ENCODE assay signal across 23 cellular contexts in the genomic region with DNA sequence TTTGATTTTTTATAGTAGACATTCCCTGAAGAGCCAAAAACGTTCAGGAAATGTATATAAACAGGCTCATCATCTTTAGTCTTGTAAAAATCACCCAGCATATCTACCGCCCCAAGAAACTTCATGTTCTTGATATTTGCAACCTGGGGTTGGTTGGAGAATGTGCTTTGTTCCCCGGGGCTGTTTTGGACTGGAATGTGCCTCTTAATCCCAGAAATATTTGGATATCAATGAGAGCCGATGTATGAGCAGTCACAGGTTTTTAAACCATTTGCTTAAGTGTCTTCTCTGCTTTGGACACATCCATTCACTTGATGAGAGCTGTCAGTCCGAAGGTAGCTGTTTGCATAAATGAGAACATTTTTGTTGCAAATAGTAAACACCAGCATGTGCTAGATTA.
"Had no signal": no experiment of that assay in that cellular context is flagged by ENCODE, and none has a peak within 500 bp of the region (broad histone marks: within the 10 kb centered on the region; RNA-seq: fewer than 3 reads in every experiment).

No MANE protein-coding gene starts in this region.

- DNase-seq: activated CD4-positive, alpha-beta memory T cell treated with anti-CD3 and anti-CD28 coated beads for 36 hours; activated CD4-positive, alpha-beta T cell treated with anti-CD3 and anti-CD28 coated beads for 36 hours; activated naive CD8-positive, alpha-beta T cell treated with anti-CD3 and anti-CD28 coated beads for 36 hours; amygdala; body of pancreas; effector memory CD8-positive, alpha-beta T cell; foreskin fibroblast; head of caudate nucleus; kidney; mucosa of descending colon; naive B cell; pancreas; right lobe of liver; small intestine; stimulated activated CD4-positive, alpha-beta T cell treated with anti-CD3 and anti-CD28 coated beads, Interleukin-15, amount 100 ng/mL, for 24 hours; stimulated activated CD4-positive, alpha-beta T cell treated with anti-CD3 and anti-CD28 coated beads, Interleukin-2, amount 100 ng/mL, for 48 hours; T-helper 2 cell; transverse colon; WERI-Rb-1 had no signal

- H3K36me3 ChIP-seq: pancreas, right lobe of liver, transverse colon, vagina, WERI-Rb-1 had no signal

- H3K27ac ChIP-seq: body of pancreas, epithelial cell of prostate, pancreas, right lobe of liver, transverse colon, vagina, WERI-Rb-1 had no signal

- H3K27me3 Mint-ChIP-seq: activated CD4-positive, alpha-beta memory T cell treated with anti-CD3 and anti-CD28 coated beads for 36 hours; activated CD4-positive, alpha-beta T cell treated with anti-CD3 and anti-CD28 coated beads for 36 hours; activated naive CD8-positive, alpha-beta T cell treated with anti-CD3 and anti-CD28 coated beads for 36 hours; effector memory CD8-positive, alpha-beta T cell; naive B cell; stimulated activated naive CD8-positive, alpha-beta T cell treated with anti-CD3 and anti-CD28 coated beads, Interleukin-15, Interleukin-2, amounts not matched to agents 100 ng/mL and 50 ng/mL, for 24 hours had no signal

- H3K27me3 ChIP-seq: body of pancreas, pancreas, right lobe of liver, transverse colon, vagina had no signal

- ATAC-seq: activated CD4-positive, alpha-beta T cell treated with anti-CD3 and anti-CD28 coated beads for 36 hours; body of pancreas; effector memory CD8-positive, alpha-beta T cell; left lobe of liver; mucosa of descending colon; pancreas; right lobe of liver had no signal

- H3K4me1 ChIP-seq: body of pancreas, pancreas, right lobe of liver, transverse colon, vagina had no signal

- H3K4me1 Mint-ChIP-seq: activated CD4-positive, alpha-beta T cell treated with anti-CD3 and anti-CD28 coated beads for 36 hours; activated naive CD8-positive, alpha-beta T cell treated with anti-CD3 and anti-CD28 coated beads for 36 hours; naive B cell had no signal

- H3K9me3 ChIP-seq: body of pancreas, mucosa of descending colon, pancreas, right lobe of liver, transverse colon, vagina had no signal

- H3K4me3 ChIP-seq: body of pancreas, mucosa of descending colon, pancreas, right lobe of liver, transverse colon, vagina had no signal

- H3K9me3 Mint-ChIP-seq: stimulated activated naive CD8-positive, alpha-beta T cell treated with anti-CD3 and anti-CD28 coated beads, Interleukin-15, Interleukin-2, amounts not matched to agents 100 ng/mL and 50 ng/mL, for 24 hours had no signal

- H3K36me3 Mint-ChIP-seq: activated CD4-positive, alpha-beta memory T cell treated with anti-CD3 and anti-CD28 coated beads for 36 hours; activated naive CD8-positive, alpha-beta T cell treated with anti-CD3 and anti-CD28 coated beads for 36 hours; naive B cell had no signal

- H3K27ac Mint-ChIP-seq: activated CD4-positive, alpha-beta memory T cell treated with anti-CD3 and anti-CD28 coated beads for 36 hours; activated CD4-positive, alpha-beta T cell treated with anti-CD3 and anti-CD28 coated beads for 36 hours; activated naive CD8-positive, alpha-beta T cell treated with anti-CD3 and anti-CD28 coated beads for 36 hours; effector memory CD8-positive, alpha-beta T cell; stimulated activated naive CD8-positive, alpha-beta T cell treated with anti-CD3 and anti-CD28 coated beads, Interleukin-15, Interleukin-2, amounts not matched to agents 100 ng/mL and 50 ng/mL, for 24 hours had no signal

- H3K4me3 Mint-ChIP-seq: activated CD4-positive, alpha-beta memory T cell treated with anti-CD3 and anti-CD28 coated beads for 36 hours; activated CD4-positive, alpha-beta T cell treated with anti-CD3 and anti-CD28 coated beads for 36 hours; activated naive CD8-positive, alpha-beta T cell treated with anti-CD3 and anti-CD28 coated beads for 36 hours; effector memory CD8-positive, alpha-beta T cell; naive B cell; stimulated activated naive CD8-positive, alpha-beta T cell treated with anti-CD3 and anti-CD28 coated beads, Interleukin-15, Interleukin-2, amounts not matched to agents 100 ng/mL and 50 ng/mL, for 24 hours had no signal
